Comparison of ENCODE assay signal across 15 cellular contexts in genomic region chr15:47862402-47862801, GRCh38.
DNase-seq lines count a peak whose midpoint lies in the region; ATAC-seq, FAIRE-seq and TF ChIP-seq lines count a peak whose summit lies in the region.
"Had no signal": no experiment of that assay in that cellular context is flagged by ENCODE, and none has a peak within 500 bp of the region (broad histone marks: within the 10 kb centered on the region; RNA-seq: fewer than 3 reads in every experiment).

No MANE protein-coding gene starts in this region.

- H3K9me3 ChIP-seq in sigmoid colon (no peaks in the 10 kb centered on the region), OCI-LY7 (ENCODE audit: low read length) (no peaks in the 10 kb centered on the region), SK-N-SH (no peaks in the 10 kb centered on the region)

- H3K36me3 ChIP-seq in sigmoid colon = no peaks in the 10 kb centered on the region
- H3K36me3 ChIP-seq in OCI-LY7 (ENCODE audit: insufficient read depth, low read length) = no peaks in the 10 kb centered on the region
- H3K36me3 ChIP-seq in SK-N-SH (replicated peaks in 1 of 2; ENCODE audit: control insufficient read depth in 1 of 2, insufficient read depth in 2 of 2, low read length in 1 of 2) = no peaks in the 10 kb centered on the region
- H3K36me3 ChIP-seq: stomach had no signal

- H3F3A ChIP-seq in SK-N-SH (replicated peaks; ENCODE audit: insufficient read depth) = no peaks in the 10 kb centered on the region

- TF ChIP-seq CTCF in sigmoid colon (IDR thresholded peaks at IDR 0.05) = no peak
- TF ChIP-seq CTCF in OCI-LY7 (conservative IDR thresholded peaks at IDR 0.05; ENCODE audit: low read length) = no peak
- TF ChIP-seq CTCF in SK-N-SH (IDR thresholded peaks at IDR 0.05) = no peak

- H3K27ac ChIP-seq in sigmoid colon = no peak overlapping the region
- H3K27ac ChIP-seq in OCI-LY7 (ENCODE audit: low read depth, low read length, poor library complexity, severe bottlenecking) = no peak overlapping the region
- no peak overlapping the region for H3K27ac ChIP-seq in SK-N-SH (ENCODE audit: low read depth in 2 of 2, low read length in 1 of 2)
- H3K27ac ChIP-seq: stomach had no signal

- no TSS peak for BruUV-seq in OCI-LY7 (replicated peaks; lab: Mats Ljungman, UMichigan)

- intact Hi-C loops in sigmoid colon (cut with DNase I) = no loop called here
- intact Hi-C loops in OCI-LY7 (cut with micrococcal nuclease; ENCODE audit: unreplicated experiment) = no loop called here

- CTCF ChIA-PET in OCI-LY7 (lab: Charles Lee; ENCODE audit: unreplicated experiment) = no interaction called here
- CTCF ChIA-PET in SK-N-SH (lab: Yijun Ruan, JAX) = interaction anchor here (1.5 kb wide), 1 partner anchor 10 kb away, joined by 4 read pairs; no protein-coding TSS in a partner anchor

- H4K20me1 ChIP-seq in OCI-LY7 (ENCODE audit: insufficient read depth, low read length) (no peaks in the 10 kb centered on the region), SK-N-SH (ENCODE audit: insufficient read depth) (no peaks in the 10 kb centered on the region)

- WGBS in sigmoid colon, 2 donors = 77 to 87% methylated on average over 3 of the region's 3 CpGs
- WGBS in SK-N-SH (ENCODE audit: low lambda C conversion rate) = 39% methylated on average over 3 of the region's 3 CpGs

- H3K4me2 ChIP-seq in OCI-LY7 (ENCODE audit: low read length) (no peak overlapping the region), SK-N-SH (no peak overlapping the region)
- H3K4me2 ChIP-seq: smooth muscle cell had no signal

- H3K9me2 ChIP-seq in OCI-LY7 (ENCODE audit: insufficient read depth, low read length) = no peaks in the 10 kb centered on the region
- H3K9me2 ChIP-seq in SK-N-SH = no peaks in the 10 kb centered on the region

- H3K9ac ChIP-seq in SK-N-SH = no peak overlapping the region

- H3K4me3 ChIP-seq in sigmoid colon (no peak overlapping the region), OCI-LY7 (ENCODE audit: low read depth, low read length, poor library complexity, severe bottlenecking) (no peak overlapping the region), SK-N-SH (ENCODE audit: low read depth in 2 of 2, low read length in 1 of 2) (no peak overlapping the region)
- H3K4me3 ChIP-seq: smooth muscle cell, stomach had no signal

- H3K79me2 ChIP-seq in OCI-LY7 (ENCODE audit: insufficient read depth, low read depth, low read length) = no peaks in the 10 kb centered on the region
- no peaks in the 10 kb centered on the region for H3K79me2 ChIP-seq in SK-N-SH (ENCODE audit: insufficient read depth)

- H3K27me3 ChIP-seq in sigmoid colon = no peaks in the 10 kb centered on the region
- H3K27me3 ChIP-seq in SK-N-SH (ENCODE audit: insufficient read depth) = no peaks in the 10 kb centered on the region
- H3K27me3 ChIP-seq: stomach had no signal

- no peak for TF ChIP-seq RAD21 in SK-N-SH (IDR thresholded peaks at IDR 0.05; ENCODE audit: low read length)

- H3K4me1 ChIP-seq in sigmoid colon (no peaks in the 10 kb centered on the region), OCI-LY7 (ENCODE audit: insufficient read depth, low read length, poor library complexity, severe bottlenecking) (no peaks in the 10 kb centered on the region), SK-N-SH (ENCODE audit: control insufficient read depth in 1 of 2, insufficient read depth in 2 of 2, low read depth in 1 of 2, low read length in 1 of 2) (no peaks in the 10 kb centered on the region)
- H3K4me1 ChIP-seq: stomach had no signal

- peak; percentile 9 for DNase-seq in GM12891 (ENCODE audit: insufficient read length, low spot score)
- no peak for DNase-seq in DMS79 treated with DMSO at 0.1 percent for 48 hours (lab: John Stamatoyannopoulos, UW)
- no peak for DNase-seq in sigmoid colon
- no peak for DNase-seq in OCI-LY7 (ENCODE audit: low spot score)
- no peak for DNase-seq in SK-N-SH
- DNase-seq: activated naive CD4-positive, alpha-beta T cell; hypothalamus; left cardiac atrium; NCI-H1694 treated with DMSO at 0.1 percent for 48 hours; RPMI8226; stomach had no signal

- ATAC-seq in GM19438 (IDR thresholded peaks at IDR 0.05; ENCODE audit: low read depth, unreplicated experiment) = peak; percentile 61
- ATAC-seq in HG02610 (IDR thresholded peaks at IDR 0.05; ENCODE audit: unreplicated experiment) = peak; percentile 90
- ATAC-seq in HG03354 (IDR thresholded peaks at IDR 0.05; ENCODE audit: poor library complexity, severe bottlenecking, unreplicated experiment) = peak; percentile 82
- ATAC-seq: left cardiac atrium had no signal

- POLR2A ChIA-PET in OCI-LY7 (lab: Charles Lee) (no interaction called here), SK-N-SH (lab: Yijun Ruan, JAX) (no interaction called here)

- peak; percentile 47 for FAIRE-seq in GM12891 (lab: Jason Lieb, UNC)

- TF ChIP-seq POLR2A in GM12891 (IDR thresholded peaks at IDR 0.05; ENCODE audit: low read depth, low read length) (no peak), sigmoid colon (IDR thresholded peaks at IDR 0.05) (no peak)

- H2AFZ ChIP-seq in OCI-LY7 (ENCODE audit: low read length) (no peak overlapping the region), SK-N-SH (ENCODE audit: low read depth) (no peak overlapping the region)

- TF ChIP-seq EP300 in sigmoid colon (IDR thresholded peaks at IDR 0.05) (no peak), SK-N-SH (IDR thresholded peaks at IDR 0.05; ENCODE audit: borderline replicate concordance in 1 of 2, low read depth in 1 of 2, low read length in 1 of 2) (no peak)

TF ChIP-seq in GM12891, 5 proteins besides CTCF, POLR2A, EP300 and RAD21:
- TF ChIP-seq POLR2AphosphoS5 (IDR thresholded peaks at IDR 0.05; ENCODE audit: low read depth, low read length) (no peak), SPI1 (IDR thresholded peaks at IDR 0.05; ENCODE audit: low read depth, low read length) (peak; percentile 84), PAX5 (IDR thresholded peaks at IDR 0.05; ENCODE audit: insufficient read depth, low read length, severe bottlenecking) (no peak)

TF ChIP-seq in SK-N-SH, 30 proteins besides CTCF, POLR2A, EP300 and RAD21 (continues in another document):
- TF ChIP-seq, protein P1, sequence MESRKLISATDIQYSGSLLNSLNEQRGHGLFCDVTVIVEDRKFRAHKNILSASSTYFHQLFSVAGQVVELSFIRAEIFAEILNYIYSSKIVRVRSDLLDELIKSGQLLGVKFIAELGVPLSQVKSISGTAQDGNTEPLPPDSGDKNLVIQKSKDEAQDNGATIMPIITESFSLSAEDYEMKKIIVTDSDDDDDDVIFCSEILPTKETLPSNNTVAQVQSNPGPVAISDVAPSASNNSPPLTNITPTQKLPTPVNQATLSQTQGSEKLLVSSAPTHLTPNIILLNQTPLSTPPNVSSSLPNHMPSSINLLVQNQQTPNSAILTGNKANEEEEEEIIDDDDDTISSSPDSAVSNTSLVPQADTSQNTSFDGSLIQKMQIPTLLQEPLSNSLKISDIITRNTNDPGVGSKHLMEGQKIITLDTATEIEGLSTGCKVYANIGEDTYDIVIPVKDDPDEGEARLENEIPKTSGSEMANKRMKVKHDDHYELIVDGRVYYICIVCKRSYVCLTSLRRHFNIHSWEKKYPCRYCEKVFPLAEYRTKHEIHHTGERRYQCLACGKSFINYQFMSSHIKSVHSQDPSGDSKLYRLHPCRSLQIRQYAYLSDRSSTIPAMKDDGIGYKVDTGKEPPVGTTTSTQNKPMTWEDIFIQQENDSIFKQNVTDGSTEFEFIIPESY (IDR thresholded peaks at IDR 0.05; ENCODE audit: borderline replicate concordance, low read depth) = no peak
- TF ChIP-seq, protein P2, sequence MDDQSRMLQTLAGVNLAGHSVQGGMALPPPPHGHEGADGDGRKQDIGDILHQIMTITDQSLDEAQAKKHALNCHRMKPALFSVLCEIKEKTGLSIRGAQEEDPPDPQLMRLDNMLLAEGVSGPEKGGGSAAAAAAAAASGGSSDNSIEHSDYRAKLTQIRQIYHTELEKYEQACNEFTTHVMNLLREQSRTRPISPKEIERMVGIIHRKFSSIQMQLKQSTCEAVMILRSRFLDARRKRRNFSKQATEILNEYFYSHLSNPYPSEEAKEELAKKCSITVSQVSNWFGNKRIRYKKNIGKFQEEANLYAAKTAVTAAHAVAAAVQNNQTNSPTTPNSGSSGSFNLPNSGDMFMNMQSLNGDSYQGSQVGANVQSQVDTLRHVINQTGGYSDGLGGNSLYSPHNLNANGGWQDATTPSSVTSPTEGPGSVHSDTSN (IDR thresholded peaks at IDR 0.05) = no peak
- TF ChIP-seq MAX (IDR thresholded peaks at IDR 0.05; ENCODE audit: low read depth) = no peak
- TF ChIP-seq, protein P3, sequence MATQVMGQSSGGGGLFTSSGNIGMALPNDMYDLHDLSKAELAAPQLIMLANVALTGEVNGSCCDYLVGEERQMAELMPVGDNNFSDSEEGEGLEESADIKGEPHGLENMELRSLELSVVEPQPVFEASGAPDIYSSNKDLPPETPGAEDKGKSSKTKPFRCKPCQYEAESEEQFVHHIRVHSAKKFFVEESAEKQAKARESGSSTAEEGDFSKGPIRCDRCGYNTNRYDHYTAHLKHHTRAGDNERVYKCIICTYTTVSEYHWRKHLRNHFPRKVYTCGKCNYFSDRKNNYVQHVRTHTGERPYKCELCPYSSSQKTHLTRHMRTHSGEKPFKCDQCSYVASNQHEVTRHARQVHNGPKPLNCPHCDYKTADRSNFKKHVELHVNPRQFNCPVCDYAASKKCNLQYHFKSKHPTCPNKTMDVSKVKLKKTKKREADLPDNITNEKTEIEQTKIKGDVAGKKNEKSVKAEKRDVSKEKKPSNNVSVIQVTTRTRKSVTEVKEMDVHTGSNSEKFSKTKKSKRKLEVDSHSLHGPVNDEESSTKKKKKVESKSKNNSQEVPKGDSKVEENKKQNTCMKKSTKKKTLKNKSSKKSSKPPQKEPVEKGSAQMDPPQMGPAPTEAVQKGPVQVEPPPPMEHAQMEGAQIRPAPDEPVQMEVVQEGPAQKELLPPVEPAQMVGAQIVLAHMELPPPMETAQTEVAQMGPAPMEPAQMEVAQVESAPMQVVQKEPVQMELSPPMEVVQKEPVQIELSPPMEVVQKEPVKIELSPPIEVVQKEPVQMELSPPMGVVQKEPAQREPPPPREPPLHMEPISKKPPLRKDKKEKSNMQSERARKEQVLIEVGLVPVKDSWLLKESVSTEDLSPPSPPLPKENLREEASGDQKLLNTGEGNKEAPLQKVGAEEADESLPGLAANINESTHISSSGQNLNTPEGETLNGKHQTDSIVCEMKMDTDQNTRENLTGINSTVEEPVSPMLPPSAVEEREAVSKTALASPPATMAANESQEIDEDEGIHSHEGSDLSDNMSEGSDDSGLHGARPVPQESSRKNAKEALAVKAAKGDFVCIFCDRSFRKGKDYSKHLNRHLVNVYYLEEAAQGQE (IDR thresholded peaks at IDR 0.05; ENCODE audit: low read depth, low read length) = no peak
- TF ChIP-seq SIN3A (IDR thresholded peaks at IDR 0.05; ENCODE audit: borderline replicate concordance, low read depth, low read length) = no peak
- no peak for TF ChIP-seq CHD2 (IDR thresholded peaks at IDR 0.05; ENCODE audit: low read length, partially characterized antibody)
- TF ChIP-seq GATA2 (CRISPR knock-in tag; IDR thresholded peaks at IDR 0.05) = no peak
- no peak for TF ChIP-seq FOXJ3 (CRISPR knock-in tag; IDR thresholded peaks at IDR 0.05)
- no peak for TF ChIP-seq YY1 (IDR thresholded peaks at IDR 0.05; ENCODE audit: low read depth)
